In the genomic region with DNA sequence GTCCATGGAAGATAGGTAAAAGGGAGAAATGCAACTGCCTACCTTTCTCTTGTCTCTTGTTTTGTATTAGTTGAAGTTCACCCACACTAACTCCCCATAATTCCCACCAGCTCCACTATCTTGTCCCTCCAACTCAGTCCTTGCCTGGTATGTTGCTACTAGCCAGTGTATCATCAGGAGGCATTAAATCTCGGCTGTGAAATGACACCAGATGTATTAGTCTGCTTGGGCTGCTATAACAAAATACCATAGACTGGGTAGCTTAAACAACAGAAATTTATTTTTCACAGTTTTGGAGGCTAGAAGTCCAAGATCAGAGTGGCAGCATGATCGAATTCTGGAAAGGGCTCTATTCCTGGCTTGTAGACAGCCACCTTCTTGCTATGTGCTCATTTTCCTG, we compare ENCODE assay signal across 31 cellular contexts.
"Had no signal": no experiment of that assay in that cellular context is flagged by ENCODE, and none has a peak within 500 bp of the region (broad histone marks: within the 10 kb centered on the region; RNA-seq: fewer than 3 reads in every experiment).

No MANE protein-coding gene starts in this region.

- H3K27ac ChIP-seq: ascending aorta, breast epithelium, cardiac muscle cell, colonic mucosa, epithelial cell of prostate, esophagus squamous epithelium, gastroesophageal sphincter had no signal

- H3K36me3 ChIP-seq: ascending aorta, breast epithelium, cardiac muscle cell, colonic mucosa, esophagus squamous epithelium, gastroesophageal sphincter had no signal

- ATAC-seq: activated CD4-positive, alpha-beta T cell treated with anti-CD3 and anti-CD28 coated beads for 36 hours; activated CD8-positive, alpha-beta memory T cell treated with anti-CD3 and anti-CD28 coated beads, Interleukin-2, amount 10 ng/mL, durations not matched to agents 7 days and 5 days; activated CD8-positive, alpha-beta T cell treated with anti-CD3 and anti-CD28 coated beads, Interleukin-2, amount 10 ng/mL, durations not matched to agents 7 days and 5 days; activated naive CD4-positive, alpha-beta T cell treated with anti-CD3 and anti-CD28 coated beads, Interleukin-2, amount 50 U/mL, for 72 hours; activated T-cell treated with anti-CD3 and anti-CD28 coated beads, Interleukin-2, amount 50 U/mL, for 72 hours; gastroesophageal sphincter had no signal

- H3K27ac Mint-ChIP-seq: activated CD4-positive, alpha-beta memory T cell treated with anti-CD3 and anti-CD28 coated beads for 36 hours; activated CD4-positive, alpha-beta T cell treated with anti-CD3 and anti-CD28 coated beads for 36 hours; activated CD4-positive, alpha-beta T cell treated with anti-CD3 and anti-CD28 coated beads, Interleukin-2, amount 10 ng/mL, durations not matched to agents 24 days and 14 days; activated CD8-positive, alpha-beta memory T cell treated with anti-CD3 and anti-CD28 coated beads, Interleukin-2, amount 10 ng/mL, durations not matched to agents 7 days and 5 days; activated CD8-positive, alpha-beta T cell treated with anti-CD3 and anti-CD28 coated beads, Interleukin-2, amount 10 ng/mL, durations not matched to agents 7 days and 5 days; activated naive CD4-positive, alpha-beta T cell treated with anti-CD3 and anti-CD28 coated beads, Interleukin-2, amount 10 ng/mL, durations not matched to agents 7 days and 5 days; activated naive CD4-positive, alpha-beta T cell treated with anti-CD3 and anti-CD28 coated beads, Interleukin-2, amount 50 U/mL, for 72 hours; activated naive CD8-positive, alpha-beta T cell treated with anti-CD3 and anti-CD28 coated beads, Interleukin-2, amount 10 ng/mL, durations not matched to agents 7 days and 5 days; activated T-cell treated with anti-CD3 and anti-CD28 coated beads, Interleukin-2, amount 50 U/mL, for 72 hours; brain had no signal

- H3K4me3 Mint-ChIP-seq: activated CD4-positive, alpha-beta memory T cell treated with anti-CD3 and anti-CD28 coated beads for 36 hours; activated CD4-positive, alpha-beta T cell treated with anti-CD3 and anti-CD28 coated beads for 36 hours; activated CD4-positive, alpha-beta T cell treated with anti-CD3 and anti-CD28 coated beads, Interleukin-2, amount 10 ng/mL, durations not matched to agents 24 days and 14 days; activated CD8-positive, alpha-beta memory T cell treated with anti-CD3 and anti-CD28 coated beads, Interleukin-2, amount 10 ng/mL, durations not matched to agents 7 days and 5 days; activated CD8-positive, alpha-beta T cell treated with anti-CD3 and anti-CD28 coated beads, Interleukin-2, amount 10 ng/mL, durations not matched to agents 7 days and 5 days; activated naive CD4-positive, alpha-beta T cell treated with anti-CD3 and anti-CD28 coated beads, Interleukin-2, amount 10 ng/mL, durations not matched to agents 7 days and 5 days; activated naive CD8-positive, alpha-beta T cell treated with anti-CD3 and anti-CD28 coated beads, Interleukin-2, amount 10 ng/mL, durations not matched to agents 7 days and 5 days; activated T-cell treated with anti-CD3 and anti-CD28 coated beads, Interleukin-2, amount 50 U/mL, for 72 hours; brain had no signal

- H3K9me3 ChIP-seq: ascending aorta, breast epithelium, colonic mucosa, esophagus squamous epithelium, gastroesophageal sphincter had no signal

- FAIRE-seq: endometrium, endothelial cell of umbilical vein had no signal

- H3K4me1 ChIP-seq: ascending aorta, breast epithelium, colonic mucosa, esophagus squamous epithelium, gastroesophageal sphincter had no signal

- H3K27me3 ChIP-seq: ascending aorta, breast epithelium, cardiac muscle cell, colonic mucosa, esophagus squamous epithelium, gastroesophageal sphincter had no signal

- H3K36me3 Mint-ChIP-seq: activated CD4-positive, alpha-beta memory T cell treated with anti-CD3 and anti-CD28 coated beads for 36 hours; activated CD8-positive, alpha-beta memory T cell treated with anti-CD3 and anti-CD28 coated beads, Interleukin-2, amount 10 ng/mL, durations not matched to agents 7 days and 5 days; activated naive CD4-positive, alpha-beta T cell treated with anti-CD3 and anti-CD28 coated beads, Interleukin-2, amount 10 ng/mL, durations not matched to agents 7 days and 5 days; activated naive CD4-positive, alpha-beta T cell treated with anti-CD3 and anti-CD28 coated beads, Interleukin-2, amount 50 U/mL, for 72 hours; activated naive CD8-positive, alpha-beta T cell treated with anti-CD3 and anti-CD28 coated beads, Interleukin-2, amount 10 ng/mL, durations not matched to agents 7 days and 5 days; brain had no signal

- H3K27me3 Mint-ChIP-seq: activated CD4-positive, alpha-beta memory T cell treated with anti-CD3 and anti-CD28 coated beads for 36 hours; activated CD4-positive, alpha-beta T cell treated with anti-CD3 and anti-CD28 coated beads for 36 hours; activated CD4-positive, alpha-beta T cell treated with anti-CD3 and anti-CD28 coated beads, Interleukin-2, amount 10 ng/mL, durations not matched to agents 24 days and 14 days; activated CD8-positive, alpha-beta memory T cell treated with anti-CD3 and anti-CD28 coated beads, Interleukin-2, amount 10 ng/mL, durations not matched to agents 7 days and 5 days; activated naive CD4-positive, alpha-beta T cell treated with anti-CD3 and anti-CD28 coated beads, Interleukin-2, amount 10 ng/mL, durations not matched to agents 7 days and 5 days; activated naive CD8-positive, alpha-beta T cell treated with anti-CD3 and anti-CD28 coated beads, Interleukin-2, amount 10 ng/mL, durations not matched to agents 7 days and 5 days; brain had no signal

- H3K4me3 ChIP-seq: ascending aorta, breast epithelium, cardiac muscle cell, colonic mucosa, esophagus squamous epithelium, gastroesophageal sphincter had no signal

- H3K4me1 Mint-ChIP-seq: activated CD4-positive, alpha-beta T cell treated with anti-CD3 and anti-CD28 coated beads for 36 hours; activated CD4-positive, alpha-beta T cell treated with anti-CD3 and anti-CD28 coated beads, Interleukin-2, amount 10 ng/mL, durations not matched to agents 24 days and 14 days; activated CD8-positive, alpha-beta memory T cell treated with anti-CD3 and anti-CD28 coated beads, Interleukin-2, amount 10 ng/mL, durations not matched to agents 7 days and 5 days; activated naive CD4-positive, alpha-beta T cell treated with anti-CD3 and anti-CD28 coated beads, Interleukin-2, amount 10 ng/mL, durations not matched to agents 7 days and 5 days; activated naive CD8-positive, alpha-beta T cell treated with anti-CD3 and anti-CD28 coated beads, Interleukin-2, amount 10 ng/mL, durations not matched to agents 7 days and 5 days; brain had no signal

- DNase-seq: activated CD4-positive, alpha-beta memory T cell treated with anti-CD3 and anti-CD28 coated beads for 36 hours; activated CD4-positive, alpha-beta T cell treated with anti-CD3 and anti-CD28 coated beads for 36 hours; activated CD4-positive, alpha-beta T cell treated with anti-CD3 and anti-CD28 coated beads, Interleukin-2, amount 10 ng/mL, durations not matched to agents 24 days and 14 days; activated CD4-positive, CD25-positive, alpha-beta regulatory T cell; activated CD4-positive, CD25-positive, alpha-beta regulatory T cell treated with anti-CD3 and anti-CD28 coated beads, Interleukin-2, amount 50 U/mL, for 72 hours; activated CD8-positive, alpha-beta memory T cell treated with anti-CD3 and anti-CD28 coated beads, Interleukin-2, amount 10 ng/mL, durations not matched to agents 7 days and 5 days; activated CD8-positive, alpha-beta memory T cell treated with anti-CD3 and anti-CD28 coated beads, Interleukin-2, amount 50 U/mL, for 4 hours; activated CD8-positive, alpha-beta T cell treated with anti-CD3 and anti-CD28 coated beads, Interleukin-2, amount 10 ng/mL, durations not matched to agents 7 days and 5 days; activated gamma-delta T cell; activated naive CD4-positive, alpha-beta T cell; activated naive CD4-positive, alpha-beta T cell treated with anti-CD3 and anti-CD28 coated beads, Interleukin-2, amount 10 ng/mL, durations not matched to agents 7 days and 5 days; activated naive CD8-positive, alpha-beta T cell treated with anti-CD3 and anti-CD28 coated beads, Interleukin-2, amount 10 ng/mL, durations not matched to agents 7 days and 5 days; activated T-cell treated with anti-CD3 and anti-CD28 coated beads, Interleukin-2, amount 50 U/mL, for 1 hour; activated T-cell treated with anti-CD3 and anti-CD28 coated beads, Interleukin-2, amount 50 U/mL, for 72 hours; central memory CD4-positive, alpha-beta T cell; cerebellar nuclear complex; colonic mucosa; effector CD8-positive, alpha-beta T cell; esophagus squamous epithelium; foreskin melanocyte; T-helper 1 cell; T-helper 2 cell had no signal

- H3K9me3 Mint-ChIP-seq: activated CD4-positive, alpha-beta memory T cell treated with anti-CD3 and anti-CD28 coated beads for 36 hours; activated CD4-positive, alpha-beta T cell treated with anti-CD3 and anti-CD28 coated beads, Interleukin-2, amount 10 ng/mL, durations not matched to agents 24 days and 14 days; activated naive CD4-positive, alpha-beta T cell treated with anti-CD3 and anti-CD28 coated beads, Interleukin-2, amount 10 ng/mL, durations not matched to agents 7 days and 5 days; activated naive CD4-positive, alpha-beta T cell treated with anti-CD3 and anti-CD28 coated beads, Interleukin-2, amount 50 U/mL, for 72 hours; activated T-cell treated with anti-CD3 and anti-CD28 coated beads, Interleukin-2, amount 50 U/mL, for 72 hours; brain had no signal
